26 cellular contexts compared by ENCODE assay signal in the genomic region with DNA sequence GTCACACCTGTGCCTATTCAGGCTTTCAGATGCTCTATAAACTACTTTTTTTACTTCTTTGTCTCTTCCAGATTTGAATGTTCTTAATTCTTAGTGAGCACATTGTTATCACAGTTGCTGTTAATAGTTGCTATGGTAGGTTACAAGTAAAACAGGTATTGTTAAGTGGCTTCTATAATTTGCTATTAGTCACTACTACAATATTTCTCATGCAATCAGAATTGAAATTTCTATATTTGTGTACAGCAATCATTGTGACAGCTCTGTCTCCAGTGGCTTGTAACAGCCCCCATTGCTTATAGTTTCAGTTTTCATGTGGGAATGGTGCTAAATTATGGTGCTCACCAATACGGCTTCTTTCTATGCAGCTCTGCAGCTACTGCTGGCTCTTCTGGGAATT.
"Had no signal": no experiment of that assay in that cellular context is flagged by ENCODE, and none has a peak within 500 bp of the region (broad histone marks: within the 10 kb centered on the region; RNA-seq: fewer than 3 reads in every experiment).

No MANE protein-coding gene starts in this region.

- H3K9ac ChIP-seq: KMS-11, SK-N-SH had no signal

- H3K9me3 Mint-ChIP-seq: activated CD4-positive, alpha-beta T cell treated with anti-CD3 and anti-CD28 coated beads, Interleukin-2, amount 10 ng/mL, durations not matched to agents 7 days and 5 days had no signal

- H3K4me3 ChIP-seq: adrenal gland, breast epithelium, Peyer's patch, SJCRH30 had no signal

- H3K9me3 ChIP-seq: adrenal gland, breast epithelium, Peyer's patch, SJCRH30, SK-N-SH had no signal

- H3K27me3 ChIP-seq: adrenal gland, breast epithelium, Peyer's patch, SJCRH30 had no signal

- DNase-seq: activated CD4-positive, alpha-beta memory T cell treated with anti-CD3 and anti-CD28 coated beads for 36 hours; activated CD4-positive, alpha-beta T cell treated with anti-CD3 and anti-CD28 coated beads, Interleukin-2, amount 10 ng/mL, durations not matched to agents 7 days and 5 days; activated CD4-positive, CD25-positive, alpha-beta regulatory T cell; activated CD8-positive, alpha-beta memory T cell treated with anti-CD3 and anti-CD28 coated beads for 24 hours; activated naive CD4-positive, alpha-beta T cell treated with anti-CD3 and anti-CD28 coated beads, Interleukin-2, amount 50 U/mL, for 16 hours; activated naive CD8-positive, alpha-beta T cell treated with anti-CD3 and anti-CD28 coated beads, Interleukin-2, amount 10 ng/mL, durations not matched to agents 7 days and 5 days; activated T-cell treated with anti-CD3 and anti-CD28 coated beads, Interleukin-2, amount 50 U/mL, for 48 hours; adrenal gland; anterior cingulate cortex; central memory CD4-positive, alpha-beta T cell; NCI-H1092; NCI-H1930; NCI-H510A treated with DMSO at 0.1 percent for 48 hours; NCI-H69; NK-92 treated with Interleukin-12 subunit alpha and Interleukin-12 subunit beta, amount 100 ng/mL, for 24 hours; OCI-M1; Peyer's patch; Right ventricle myocardium superior; SJCRH30; SK-N-SH; T-helper 1 cell had no signal

- H3K4me3 Mint-ChIP-seq: activated CD4-positive, alpha-beta memory T cell treated with anti-CD3 and anti-CD28 coated beads for 36 hours; activated CD4-positive, alpha-beta T cell treated with anti-CD3 and anti-CD28 coated beads, Interleukin-2, amount 10 ng/mL, durations not matched to agents 7 days and 5 days; activated naive CD8-positive, alpha-beta T cell treated with anti-CD3 and anti-CD28 coated beads, Interleukin-2, amount 10 ng/mL, durations not matched to agents 7 days and 5 days; activated T-helper 17 cell treated with anti-CD3 and anti-CD28 coated beads, Interleukin-2, amount 50 U/mL, for 72 hours had no signal

- H3K36me3 ChIP-seq: adrenal gland, breast epithelium, Peyer's patch, SJCRH30 had no signal

- ATAC-seq: activated T-helper 17 cell treated with anti-CD3 and anti-CD28 coated beads, Interleukin-2, amount 50 U/mL, for 72 hours had no signal

- H3K4me1 ChIP-seq: adrenal gland, breast epithelium, Peyer's patch, SJCRH30 had no signal

- H3K36me3 Mint-ChIP-seq: activated CD4-positive, alpha-beta memory T cell treated with anti-CD3 and anti-CD28 coated beads for 36 hours; activated naive CD8-positive, alpha-beta T cell treated with anti-CD3 and anti-CD28 coated beads, Interleukin-2, amount 10 ng/mL, durations not matched to agents 7 days and 5 days had no signal

- H3K4me1 Mint-ChIP-seq: activated CD4-positive, alpha-beta T cell treated with anti-CD3 and anti-CD28 coated beads, Interleukin-2, amount 10 ng/mL, durations not matched to agents 7 days and 5 days; activated naive CD8-positive, alpha-beta T cell treated with anti-CD3 and anti-CD28 coated beads, Interleukin-2, amount 10 ng/mL, durations not matched to agents 7 days and 5 days; activated T-helper 17 cell treated with anti-CD3 and anti-CD28 coated beads, Interleukin-2, amount 50 U/mL, for 72 hours had no signal

- H3K4me2 ChIP-seq: KMS-11, SK-N-SH had no signal

- H3K27me3 Mint-ChIP-seq: activated CD4-positive, alpha-beta memory T cell treated with anti-CD3 and anti-CD28 coated beads for 36 hours; activated CD4-positive, alpha-beta T cell treated with anti-CD3 and anti-CD28 coated beads, Interleukin-2, amount 10 ng/mL, durations not matched to agents 7 days and 5 days; activated naive CD8-positive, alpha-beta T cell treated with anti-CD3 and anti-CD28 coated beads, Interleukin-2, amount 10 ng/mL, durations not matched to agents 7 days and 5 days; activated T-helper 17 cell treated with anti-CD3 and anti-CD28 coated beads, Interleukin-2, amount 50 U/mL, for 72 hours had no signal

- H3K27ac Mint-ChIP-seq: activated CD4-positive, alpha-beta memory T cell treated with anti-CD3 and anti-CD28 coated beads for 36 hours; activated CD4-positive, alpha-beta T cell treated with anti-CD3 and anti-CD28 coated beads, Interleukin-2, amount 10 ng/mL, durations not matched to agents 7 days and 5 days; activated naive CD8-positive, alpha-beta T cell treated with anti-CD3 and anti-CD28 coated beads, Interleukin-2, amount 10 ng/mL, durations not matched to agents 7 days and 5 days; activated T-helper 17 cell treated with anti-CD3 and anti-CD28 coated beads, Interleukin-2, amount 50 U/mL, for 72 hours had no signal

- H3K27ac ChIP-seq: adrenal gland, breast epithelium, KMS-11, Peyer's patch, RWPE1, SJCRH30, VCaP had no signal
